In the genomic region with DNA sequence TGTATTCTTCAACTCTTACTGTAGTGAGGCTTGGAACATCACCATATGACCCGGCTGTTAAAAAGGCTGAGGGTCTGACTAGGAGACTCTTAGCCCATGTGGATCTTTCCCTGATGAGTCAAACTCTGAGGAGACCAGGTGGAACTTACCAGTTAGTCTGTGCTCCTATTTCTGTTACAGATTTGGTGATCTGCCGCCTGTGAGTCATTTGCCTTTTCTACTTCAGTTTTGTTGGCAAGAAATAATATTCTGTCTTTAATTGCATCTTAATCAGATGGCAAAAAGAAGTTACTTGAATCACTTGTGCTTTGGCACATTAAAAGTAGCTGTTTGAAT, we compare ENCODE assay signal across 17 cellular contexts.
"Had no signal": no experiment of that assay in that cellular context is flagged by ENCODE, and none has a peak within 500 bp of the region (broad histone marks: within the 10 kb centered on the region; RNA-seq: fewer than 3 reads in every experiment).

No MANE protein-coding gene starts in this region.

- H3K27ac Mint-ChIP-seq: activated T-helper 17 cell treated with anti-CD3 and anti-CD28 coated beads, Interleukin-2, amount 50 U/mL, for 72 hours; naive thymus-derived CD4-positive, alpha-beta T cell had no signal

- H3K36me3 ChIP-seq: thoracic aorta had no signal

- H3K9me3 ChIP-seq: ascending aorta, lower lobe of right lung, stomach, thoracic aorta had no signal

- FAIRE-seq: colon had no signal

- H3K4me3 ChIP-seq: ascending aorta, lower lobe of right lung, stomach, thoracic aorta had no signal

- H3K4me1 ChIP-seq: ascending aorta, lower lobe of right lung, parathyroid adenoma, stomach had no signal

- H3K27me3 Mint-ChIP-seq: activated T-helper 17 cell treated with anti-CD3 and anti-CD28 coated beads, Interleukin-2, amount 50 U/mL, for 72 hours; naive thymus-derived CD4-positive, alpha-beta T cell had no signal

- H3K27me3 ChIP-seq: ascending aorta, stomach had no signal

- H3K4me3 Mint-ChIP-seq: activated T-helper 17 cell treated with anti-CD3 and anti-CD28 coated beads, Interleukin-2, amount 50 U/mL, for 72 hours; naive thymus-derived CD4-positive, alpha-beta T cell had no signal

- H3K9me3 Mint-ChIP-seq: activated T-helper 17 cell treated with anti-CD3 and anti-CD28 coated beads, Interleukin-2, amount 50 U/mL, for 72 hours had no signal

- ATAC-seq: activated T-helper 17 cell treated with anti-CD3 and anti-CD28 coated beads, Interleukin-2, amount 50 U/mL, for 72 hours; esophagus mucosa; left cardiac atrium; lower lobe of right lung; naive thymus-derived CD4-positive, alpha-beta T cell had no signal

- DNase-seq: activated CD4-positive, alpha-beta T cell treated with anti-CD3 and anti-CD28 coated beads, Interleukin-2, amount 50 U/mL, for 48 hours; activated naive CD4-positive, alpha-beta T cell treated with Interleukin-2 at 50 U/mL for 16 hours; foreskin melanocyte; left cardiac atrium; lower lobe of right lung; naive thymus-derived CD4-positive, alpha-beta T cell; stimulated activated CD4-positive, alpha-beta T cell treated with anti-CD3 and anti-CD28 coated beads, Interleukin-12 subunit alpha, Interleukin-12 subunit beta, amount 100 ng/mL, for 4 hours; stimulated activated CD4-positive, alpha-beta T cell treated with anti-CD3 and anti-CD28 coated beads, Interleukin-2, amount 100 ng/mL, for 24 hours; stomach; T-helper 9 cell had no signal

- H3K27ac ChIP-seq: ascending aorta, lower lobe of right lung, parathyroid adenoma, stomach, thoracic aorta, VCaP had no signal
